8 cellular contexts compared by ENCODE assay signal in the genomic region with DNA sequence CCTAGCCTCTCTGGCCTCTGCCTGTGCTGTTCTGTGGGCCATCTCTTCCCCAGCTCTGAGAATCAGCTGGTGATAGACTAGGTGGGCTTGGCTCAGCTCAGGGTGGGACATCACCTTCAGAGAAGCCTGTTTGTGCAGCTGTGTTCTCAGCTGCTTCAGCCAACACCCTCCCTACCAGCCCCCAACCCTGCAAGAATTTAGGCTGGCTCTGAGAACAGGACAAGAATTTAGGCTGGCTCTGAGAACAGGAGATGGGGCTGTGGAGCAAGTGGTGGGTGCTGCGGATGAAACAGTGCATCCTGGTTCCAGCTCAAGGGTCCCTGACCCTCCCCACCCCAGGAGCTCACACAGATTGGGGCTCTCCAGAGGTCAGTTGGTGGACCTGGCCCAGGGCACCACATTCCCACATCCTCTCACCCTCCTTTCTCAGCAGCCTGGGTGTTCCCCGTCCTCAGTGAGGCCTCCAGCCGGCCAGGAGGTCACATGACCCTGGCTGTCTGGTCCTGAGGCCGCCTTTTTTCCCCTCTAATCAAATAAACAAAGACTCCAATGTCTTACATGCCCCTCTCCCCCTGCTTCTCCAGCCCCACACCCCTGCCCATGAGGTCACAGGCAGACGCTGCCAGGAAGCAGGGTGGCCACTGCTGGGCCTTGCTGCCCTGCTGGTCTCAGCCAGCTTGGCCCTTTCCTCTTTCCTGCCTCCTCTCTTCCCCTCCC. TPM values are rescaled to one million over a fixed set of nuclear protein-coding genes. Genes with fewer than 3 reads are reported as not detected.
DNase-seq lines count a peak whose midpoint lies in the region; ATAC-seq and TF ChIP-seq lines count a peak whose summit lies in the region.

No MANE protein-coding gene starts in this region.

- ATAC-seq in activated CD4-positive, alpha-beta T cell treated with anti-CD3 and anti-CD28 coated beads for 36 hours, result no peak
- ATAC-seq in HG03442 (IDR thresholded peaks at IDR 0.05; ENCODE audit: unreplicated experiment) (no peak), HG02571 (IDR thresholded peaks at IDR 0.05; ENCODE audit: unreplicated experiment) (no peak)

- no peak overlapping the region for H3K4me3 Mint-ChIP-seq in activated CD4-positive, alpha-beta T cell treated with anti-CD3 and anti-CD28 coated beads for 36 hours

- peaks cover 0 to 72% (median 54%) of the 10 kb centered on the region in 4 donors for H3K4me1 ChIP-seq in tibial artery

- CTCF ChIA-PET in activated CD4-positive, alpha-beta T cell treated with anti-CD3 and anti-CD28 coated beads for 36 hours (lab: Charles Lee), result interaction anchor here (1.1 to 1.6 kb wide), 2 partner anchors 21 to 126 kb away, joined by 3 to 9 read pairs; no protein-coding TSS in a partner anchor

- H3K36me3 Mint-ChIP-seq in activated CD4-positive, alpha-beta T cell treated with anti-CD3 and anti-CD28 coated beads for 36 hours (ENCODE audit: low read depth), result peaks cover 19% of the 10 kb centered on the region

- H3K4me3 ChIP-seq in tibial artery, result no peak overlapping the region

- peaks cover 45% of the 10 kb centered on the region for H3K4me1 Mint-ChIP-seq in activated CD4-positive, alpha-beta T cell treated with anti-CD3 and anti-CD28 coated beads for 36 hours

- H3K27me3 ChIP-seq in tibial artery, result no peaks in the 10 kb centered on the region

- no peak for TF ChIP-seq CTCF in tibial artery (IDR thresholded peaks at IDR 0.05)

- no peaks in the 10 kb centered on the region for H3K9me3 Mint-ChIP-seq in activated CD4-positive, alpha-beta T cell treated with anti-CD3 and anti-CD28 coated beads for 36 hours (ENCODE audit: low read depth)

- peaks cover 24 to 46% (median 46%) of the 10 kb centered on the region in 3 donors for H3K36me3 ChIP-seq in tibial artery

- peak overlapping the region; percentile 74 for H3K27ac Mint-ChIP-seq in activated CD4-positive, alpha-beta T cell treated with anti-CD3 and anti-CD28 coated beads for 36 hours

- H3K27me3 Mint-ChIP-seq in activated CD4-positive, alpha-beta T cell treated with anti-CD3 and anti-CD28 coated beads for 36 hours, result no peaks in the 10 kb centered on the region

- peak overlapping the region; percentile 94 for H3K27ac ChIP-seq in cingulate gyrus (ENCODE audit: low read depth, low read length)
- H3K27ac ChIP-seq in tibial artery, result peak overlapping the region; percentile 77 to 79

- DNase-seq in activated CD4-positive, alpha-beta T cell treated with anti-CD3 and anti-CD28 coated beads for 36 hours, result no peak
- no peak for DNase-seq in activated CD4-positive, alpha-beta T cell treated with anti-CD3 and anti-CD28 coated beads, Interleukin-2, amount 50 U/mL, for 4 hours
- DNase-seq in lung microvascular endothelial cell (ENCODE audit: low read depth in 2 of 2), result peak; percentile 48 to 63
- DNase-seq in tibial artery, result peak; percentile 54 to 83
- DNase-seq in HuH-7.5 (ENCODE audit: low spot score), result no peak

- intact Hi-C loops in activated CD4-positive, alpha-beta T cell treated with anti-CD3 and anti-CD28 coated beads for 36 hours (cut with DNase I, micrococcal nuclease), result no loop called here
- intact Hi-C loops in tibial artery (cut with DNase I; ENCODE audit: low total_unique reads), result no loop called here

- POLR2A ChIA-PET in activated CD4-positive, alpha-beta T cell treated with anti-CD3 and anti-CD28 coated beads for 36 hours (lab: Charles Lee), result interaction anchor here (1.0 kb wide), 1 partner anchor 37 kb away, joined by 3 read pairs; no protein-coding TSS in a partner anchor

- H3K9me3 ChIP-seq in tibial artery, result no peaks in the 10 kb centered on the region

RNA-seq across cellular contexts. Expression of gene PLEKHO2, which starts 14.9 kb away (rescaled TPM):
- 10 to 100 TPM; 11.4 to 13.3 TPM for total RNA-seq in activated CD4-positive, alpha-beta T cell treated with anti-CD3 and anti-CD28 coated beads for 36 hours
- 47.1 and 62.7 TPM in 2 replicates for total RNA-seq in lung microvascular endothelial cell

RNA-seq across cellular contexts. Expression of gene PIF1, which starts 31.1 kb away (rescaled TPM):
- 10 to 100 TPM; 30.0 to 36.3 TPM for total RNA-seq in activated CD4-positive, alpha-beta T cell treated with anti-CD3 and anti-CD28 coated beads for 36 hours
- total RNA-seq in lung microvascular endothelial cell, result 1.8 and 5.4 TPM in 2 replicates

RNA-seq across cellular contexts. Expression of gene ANKDD1A, which starts 55.1 kb away (rescaled TPM):
- total RNA-seq in activated CD4-positive, alpha-beta T cell treated with anti-CD3 and anti-CD28 coated beads for 36 hours, result 1 to 10 TPM in 1 of 2 experiments, under 1 TPM in 1; 0.81 to 1.0 TPM
- total RNA-seq in lung microvascular endothelial cell, result 3.0 and 3.7 TPM in 2 replicates

Comparison
In these comparisons a context has a peak if more than half of its experiments do, and no peak if none do; other contexts are left out.
1. DNase-seq: peak in lung microvascular endothelial cell (2 of 2) and tibial artery (2 of 2); none in activated CD4-positive, alpha-beta T cell treated with anti-CD3 and anti-CD28 coated beads for 36 hours (single experiment), activated CD4-positive, alpha-beta T cell treated with anti-CD3 and anti-CD28 coated beads, Interleukin-2, amount 50 U/mL, for 4 hours (0 of 2) and HuH-7.5 (single experiment).